1 cellular context compared by ENCODE assay signal in genomic region chr3:50395070-50395860, GRCh38.
TF ChIP-seq lines count a peak whose summit lies in the region.

No MANE protein-coding gene starts in this region.

TF ChIP-seq in K562, 482 proteins besides CTCF, POLR2A, EP300 and RAD21:
- TF ChIP-seq SPI1 (IDR thresholded peaks at IDR 0.05; ENCODE audit: borderline replicate concordance, low read depth, low read length) (peak; percentile 70; the same call in 1 of the 2 replicates), ILK (tag; IDR thresholded peaks at IDR 0.05; ENCODE audit: borderline replicate concordance, low read depth) (no peak), PTRF (tag; IDR thresholded peaks at IDR 0.05) (no peak), KLF13 (tag; IDR thresholded peaks at IDR 0.05; ENCODE audit: borderline replicate concordance, low read depth) (no peak)
- TF ChIP-seq, protein P1, sequence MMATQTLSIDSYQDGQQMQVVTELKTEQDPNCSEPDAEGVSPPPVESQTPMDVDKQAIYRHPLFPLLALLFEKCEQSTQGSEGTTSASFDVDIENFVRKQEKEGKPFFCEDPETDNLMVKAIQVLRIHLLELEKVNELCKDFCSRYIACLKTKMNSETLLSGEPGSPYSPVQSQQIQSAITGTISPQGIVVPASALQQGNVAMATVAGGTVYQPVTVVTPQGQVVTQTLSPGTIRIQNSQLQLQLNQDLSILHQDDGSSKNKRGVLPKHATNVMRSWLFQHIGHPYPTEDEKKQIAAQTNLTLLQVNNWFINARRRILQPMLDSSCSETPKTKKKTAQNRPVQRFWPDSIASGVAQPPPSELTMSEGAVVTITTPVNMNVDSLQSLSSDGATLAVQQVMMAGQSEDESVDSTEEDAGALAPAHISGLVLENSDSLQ (IDR thresholded peaks at IDR 0.05), result peak; percentile 37
